Comparison of ENCODE assay signal across 1 cellular context in the genomic region with DNA sequence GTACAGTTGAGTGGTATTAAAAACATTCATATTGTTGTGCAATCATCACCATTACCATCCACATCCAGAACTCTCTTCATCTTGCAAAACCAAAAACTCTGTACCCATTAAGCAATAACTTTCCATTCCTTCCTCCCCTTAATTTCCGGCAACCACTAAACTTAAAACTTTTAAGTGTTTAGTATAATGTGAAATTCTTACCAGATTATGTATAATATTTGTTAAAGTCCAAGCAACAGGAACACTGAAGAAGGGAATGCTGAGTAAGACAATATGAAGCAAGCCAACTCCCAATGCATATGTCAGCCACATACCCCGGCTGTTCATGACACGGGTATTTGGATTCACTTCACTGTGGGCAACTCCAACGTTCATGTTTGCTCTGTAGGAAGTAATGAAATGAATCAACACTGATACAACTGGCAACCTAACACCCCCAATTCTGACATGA.
TF ChIP-seq lines count a peak whose summit lies in the region.

No MANE protein-coding gene starts in this region.

TF ChIP-seq in K562, 482 proteins besides CTCF, POLR2A, EP300 and RAD21:
- TF ChIP-seq C11orf30 (IDR thresholded peaks at IDR 0.05; ENCODE audit: low read depth): peak; percentile 69
- peak; percentile 59 for TF ChIP-seq MAFG (tag; conservative IDR thresholded peaks at IDR 0.05)
- TF ChIP-seq, protein P1, sequence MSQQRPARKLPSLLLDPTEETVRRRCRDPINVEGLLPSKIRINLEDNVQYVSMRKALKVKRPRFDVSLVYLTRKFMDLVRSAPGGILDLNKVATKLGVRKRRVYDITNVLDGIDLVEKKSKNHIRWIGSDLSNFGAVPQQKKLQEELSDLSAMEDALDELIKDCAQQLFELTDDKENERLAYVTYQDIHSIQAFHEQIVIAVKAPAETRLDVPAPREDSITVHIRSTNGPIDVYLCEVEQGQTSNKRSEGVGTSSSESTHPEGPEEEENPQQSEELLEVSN (IDR thresholded peaks at IDR 0.05; ENCODE audit: borderline replicate concordance in 1 of 2, extremely low read depth in 1 of 2, insufficient read depth in 1 of 2, insufficient read length in 1 of 2, low read depth in 1 of 2, low read length in 1 of 2, poor library complexity in 1 of 2, severe bottlenecking in 1 of 2): no peak
- 0 out of 2 replicates have a peak, but pooled peaks have one; percentile 14 for TF ChIP-seq MAFF (IDR thresholded peaks at IDR 0.05; ENCODE audit: low read length)
- no peak for TF ChIP-seq MTA2 (IDR thresholded peaks at IDR 0.05; ENCODE audit: low read depth)
- no peak for TF ChIP-seq ZNF324 (CRISPR knock-in tag; IDR thresholded peaks at IDR 0.05)
- peak; percentile 87 for TF ChIP-seq CEBPB (tag; IDR thresholded peaks at IDR 0.05)
- peak; percentile 74 for TF ChIP-seq ZNF316 (IDR thresholded peaks at IDR 0.05)
- 0 out of 2 replicates have a peak, but pooled peaks have one; percentile 10 for TF ChIP-seq CEBPG (CRISPR knock-in tag; IDR thresholded peaks at IDR 0.05)
- peak; percentile 37 to 75; a peak in 3 of 4 replicates for TF ChIP-seq CEBPG (tag; conservative IDR thresholded peaks at IDR 0.05 in 1 of 2, IDR thresholded peaks at IDR 0.05 in 1 of 2)
- TF ChIP-seq MAFK (IDR thresholded peaks at IDR 0.05; ENCODE audit: low read length): peak; percentile 29; the same call in 1 of the 2 replicates
- TF ChIP-seq, protein P2, sequence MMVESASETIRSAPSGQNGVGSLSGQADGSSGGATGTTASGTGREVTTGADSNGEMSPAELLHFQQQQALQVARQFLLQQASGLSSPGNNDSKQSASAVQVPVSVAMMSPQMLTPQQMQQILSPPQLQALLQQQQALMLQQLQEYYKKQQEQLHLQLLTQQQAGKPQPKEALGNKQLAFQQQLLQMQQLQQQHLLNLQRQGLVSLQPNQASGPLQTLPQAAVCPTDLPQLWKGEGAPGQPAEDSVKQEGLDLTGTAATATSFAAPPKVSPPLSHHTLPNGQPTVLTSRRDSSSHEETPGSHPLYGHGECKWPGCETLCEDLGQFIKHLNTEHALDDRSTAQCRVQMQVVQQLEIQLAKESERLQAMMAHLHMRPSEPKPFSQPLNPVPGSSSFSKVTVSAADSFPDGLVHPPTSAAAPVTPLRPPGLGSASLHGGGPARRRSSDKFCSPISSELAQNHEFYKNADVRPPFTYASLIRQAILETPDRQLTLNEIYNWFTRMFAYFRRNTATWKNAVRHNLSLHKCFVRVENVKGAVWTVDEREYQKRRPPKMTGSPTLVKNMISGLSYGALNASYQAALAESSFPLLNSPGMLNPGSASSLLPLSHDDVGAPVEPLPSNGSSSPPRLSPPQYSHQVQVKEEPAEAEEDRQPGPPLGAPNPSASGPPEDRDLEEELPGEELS (CRISPR knock-in tag; IDR thresholded peaks at IDR 0.05; ENCODE audit: borderline replicate concordance): no peak
- no peak for TF ChIP-seq GTF2A2 (tag; IDR thresholded peaks at IDR 0.05)
- no peak for TF ChIP-seq GATAD2B (IDR thresholded peaks at IDR 0.05; ENCODE audit: borderline replicate concordance)
